23 cellular contexts compared by ENCODE assay signal in the genomic region with DNA sequence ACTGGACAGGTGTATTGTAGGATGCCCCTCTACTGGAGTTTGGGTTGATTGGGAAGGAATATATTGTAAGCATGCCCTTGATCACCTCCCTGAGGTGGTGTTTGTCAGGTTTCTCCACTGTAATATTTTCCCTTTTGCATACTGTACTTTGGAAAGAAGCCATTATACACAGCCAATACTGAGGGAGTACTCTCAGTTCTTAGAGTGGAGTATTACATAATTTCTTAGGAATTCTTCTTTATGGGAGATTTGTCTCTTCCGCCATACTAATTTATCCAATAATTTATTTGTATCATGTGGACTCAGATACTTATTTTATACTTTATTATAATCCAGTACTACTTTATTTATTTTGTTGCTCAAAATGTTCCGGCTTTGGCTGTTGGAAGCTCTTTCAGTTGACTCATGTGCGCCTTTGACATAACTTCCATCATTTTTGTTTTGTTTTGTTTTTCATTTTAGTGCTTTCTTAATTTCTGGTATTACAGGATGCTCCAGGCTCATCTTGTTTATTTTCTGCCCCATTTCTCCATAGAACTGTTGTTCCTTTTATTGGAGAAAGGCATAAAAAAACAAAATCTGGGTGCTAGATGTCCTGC. TPM values are rescaled to one million over a fixed set of nuclear protein-coding genes. Genes with fewer than 3 reads are reported as not detected.
A peak's percentile ranks its signal among the peaks of the same experiment; 100 is the strongest.
DNase-seq lines count a peak whose midpoint lies in the region; ATAC-seq and TF ChIP-seq lines count a peak whose summit lies in the region.
"Had no signal": no experiment of that assay in that cellular context is flagged by ENCODE, and none has a peak within 500 bp of the region (broad histone marks: within the 10 kb centered on the region; RNA-seq: fewer than 3 reads in every experiment).

No MANE protein-coding gene starts in this region.

- H2BK12ac ChIP-seq in trophoblast cell (ENCODE audit: low read length): no peak overlapping the region

- H3K4me2 ChIP-seq in trophoblast cell (ENCODE audit: low read length): no peak overlapping the region
- H3K4me2 ChIP-seq: GM23338 had no signal

- H3K27ac ChIP-seq in VCaP: peak overlapping the region; percentile 18; the same call in 1 of the 2 replicates
- H3K27ac ChIP-seq in trophoblast cell (ENCODE audit: low read depth, low read length): no peak overlapping the region
- H3K27ac ChIP-seq: epithelial cell of prostate, thyroid gland had no signal

- no peaks in the 10 kb centered on the region for H3K27me3 ChIP-seq in trophoblast cell (ENCODE audit: insufficient read depth, low read length)
- H3K27me3 ChIP-seq: thyroid gland had no signal

- no peak overlapping the region for H3K23ac ChIP-seq in trophoblast cell (ENCODE audit: low read length)

- no CpG with 5 or more reads among the region's 3 CpGs for WGBS in trophoblast cell (ENCODE audit: extremely low coverage, insufficient coverage, insufficient read length)

- no peaks in the 10 kb centered on the region for H3K4me1 ChIP-seq in trophoblast cell (ENCODE audit: control insufficient read depth in 1 of 2, insufficient read depth in 2 of 2, low read length in 2 of 2)

- H3K79me2 ChIP-seq in trophoblast cell (ENCODE audit: control insufficient read depth, insufficient read depth, low read length, poor library complexity): peaks cover 4% of the 10 kb centered on the region

- H4K8ac ChIP-seq in trophoblast cell (ENCODE audit: low read depth, low read length): no peak overlapping the region

- H2BK5ac ChIP-seq in trophoblast cell (ENCODE audit: low read depth, low read length, poor library complexity): no peak overlapping the region

- no peak for ATAC-seq in GM18870 (IDR thresholded peaks at IDR 0.05; ENCODE audit: unreplicated experiment)
- ATAC-seq: activated CD4-positive, alpha-beta T cell treated with anti-CD3 and anti-CD28 coated beads for 36 hours; CD8-positive, alpha-beta T cell; GM23338; natural killer cell; stimulated activated naive B cell treated with anti-CD40 and anti-IgM and Interleukin-4, amounts not matched to agents 10 μg/mL and 1 μg/mL and 100 μg/mL, for 72 hours had no signal

- H3K4me3 ChIP-seq in fibroblast of villous mesenchyme (ENCODE audit: low read depth, low read length): no peak overlapping the region
- no peak overlapping the region for H3K4me3 ChIP-seq in trophoblast cell (ENCODE audit: low read depth, low read length)
- H3K4me3 ChIP-seq: GM23338, thyroid gland had no signal

- no peak for TF ChIP-seq CTCF in VCaP (conservative IDR thresholded peaks at IDR 0.05)
- TF ChIP-seq CTCF in fibroblast of villous mesenchyme (IDR thresholded peaks at IDR 0.05; ENCODE audit: insufficient read depth, low read depth, low read length): no peak

- DNase-seq in EL (peak; percentile 12), fibroblast of villous mesenchyme (ENCODE audit: low read depth) (peak; percentile 60), trophoblast cell (no peak), activated gamma-delta T cell (lab: John Stamatoyannopoulos, UW) (no peak)
- no peak for DNase-seq in NK-92 treated with Interleukin-12 subunit alpha and Interleukin-12 subunit beta, amount 100 ng/mL, for 24 hours (lab: John Stamatoyannopoulos, UW)
- DNase-seq: activated CD4-positive, alpha-beta T cell treated with anti-CD3 and anti-CD28 coated beads for 36 hours; CD8-positive, alpha-beta T cell; DMS79; foreskin melanocyte; hippocampal formation; KG1; mesenchymal stem cell; natural killer cell; NCI-H1930; NCI-H510A; posterior cingulate gyrus; stimulated activated CD4-positive, alpha-beta T cell treated with anti-CD3 and anti-CD28 coated beads, Interleukin-1b, Interleukin-23, amount 100 ng/mL, for 48 hours; stimulated activated naive B cell treated with anti-CD40 and anti-IgM and Interleukin-4, amounts not matched to agents 10 μg/mL and 1 μg/mL and 100 μg/mL, for 72 hours; thyroid gland had no signal

- no peaks in the 10 kb centered on the region for H3K9me3 ChIP-seq in trophoblast cell (ENCODE audit: insufficient read depth, low read depth, low read length)
- H3K9me3 ChIP-seq: thyroid gland had no signal

- H3K9ac ChIP-seq in trophoblast cell (ENCODE audit: low read length): no peak overlapping the region

- no peak overlapping the region for H2AFZ ChIP-seq in trophoblast cell (ENCODE audit: insufficient read depth, low read length, poor library complexity)
- H2AFZ ChIP-seq: GM23338 had no signal

- peak overlapping the region; percentile 55 for H3K4ac ChIP-seq in trophoblast cell (ENCODE audit: low read depth, low read length)

- no peak overlapping the region for H4K12ac ChIP-seq in trophoblast cell (ENCODE audit: low read depth, low read length)

- H2AK5ac ChIP-seq in trophoblast cell (ENCODE audit: low read length): no peak overlapping the region

- H2BK120ac ChIP-seq in trophoblast cell (ENCODE audit: insufficient read depth, low read length, poor library complexity): no peak overlapping the region

- H3K14ac ChIP-seq in trophoblast cell (ENCODE audit: low read length): no peak overlapping the region

- H3K79me1 ChIP-seq in trophoblast cell (ENCODE audit: low read length): no peaks in the 10 kb centered on the region

- no peak overlapping the region for H4K91ac ChIP-seq in trophoblast cell (ENCODE audit: low read depth, low read length)

- no peak overlapping the region for H3K18ac ChIP-seq in trophoblast cell (ENCODE audit: low read length)

- H3K36me3 ChIP-seq in trophoblast cell (ENCODE audit: control insufficient read depth in 1 of 2, insufficient read depth in 2 of 2, low read length in 2 of 2): no peaks in the 10 kb centered on the region
- H3K36me3 ChIP-seq: thyroid gland had no signal

RNA-seq across cellular contexts. Expression of gene MKLN1, which starts 29.7 kb away (rescaled TPM):
- total RNA-seq in fibroblast of villous mesenchyme: 44.1 and 72.5 TPM in 2 replicates
- polyA plus RNA-seq in trophoblast cell (2013): 23.4 and 24.4 TPM in 2 replicates

Comparison
In these comparisons a context has a peak if more than half of its experiments do, and no peak if none do; other contexts are left out.
1. DNase-seq: peak in EL (single experiment) and fibroblast of villous mesenchyme (single experiment); none in trophoblast cell (0 of 2), activated gamma-delta T cell (single experiment) and NK-92 treated with Interleukin-12 subunit alpha and Interleukin-12 subunit beta, amount 100 ng/mL, for 24 hours (single experiment).